In genomic region chr1:29315262-29315661, GRCh38 we compare ENCODE assay signal across 16 cellular contexts.
DNase-seq lines count a peak whose midpoint lies in the region; TF ChIP-seq lines count a peak whose summit lies in the region.
"Had no signal": no experiment of that assay in that cellular context is flagged by ENCODE, and none has a peak within 500 bp of the region (broad histone marks: within the 10 kb centered on the region; RNA-seq: fewer than 3 reads in every experiment).

No MANE protein-coding gene starts in this region.

- no peak for TF ChIP-seq EP300 in transverse colon (IDR thresholded peaks at IDR 0.05; ENCODE audit: low read depth)

- H3K4me3 Mint-ChIP-seq in neural crest cell: no peak overlapping the region
- H3K4me3 Mint-ChIP-seq: CD4-positive, CD25-positive, alpha-beta regulatory T cell; CD8-positive, alpha-beta memory T cell; GM23338 had no signal

- H3K36me3 Mint-ChIP-seq in neural crest cell (ENCODE audit: low read depth): no peaks in the 10 kb centered on the region
- H3K36me3 Mint-ChIP-seq: CD4-positive, CD25-positive, alpha-beta regulatory T cell; CD8-positive, alpha-beta memory T cell had no signal

- intact Hi-C loops in posterior vena cava (cut with DNase I) (no loop called here), breast epithelium (cut with DNase I; ENCODE audit: low total_unique reads) (no loop called here), transverse colon (cut with DNase I; ENCODE audit: low total_unique reads) (no loop called here)

- in situ Hi-C loops in transverse colon (cut with MboI; ENCODE audit: low pct_ligation_motif_present in 1 of 4, low pct_unique_long_range_greater_than_20kb in 1 of 4, low sequenced_read_pairs in 3 of 4): no loop called here

- TF ChIP-seq POLR2A in breast epithelium (IDR thresholded peaks at IDR 0.05) (no peak), transverse colon (IDR thresholded peaks at IDR 0.05) (no peak)

- TF ChIP-seq CTCF in neural crest cell (conservative IDR thresholded peaks at IDR 0.05) (no peak), breast epithelium (IDR thresholded peaks at IDR 0.05) (no peak), transverse colon (IDR thresholded peaks at IDR 0.05) (no peak)

- H3K36me3 ChIP-seq in breast epithelium (peaks cover 19% of the 10 kb centered on the region), transverse colon (no peaks in the 10 kb centered on the region)
- H3K36me3 ChIP-seq: BE2C had no signal

- peaks cover 5% of the 10 kb centered on the region for H3K4me1 Mint-ChIP-seq in neural crest cell
- H3K4me1 Mint-ChIP-seq: CD8-positive, alpha-beta memory T cell had no signal

- no peaks in the 10 kb centered on the region for H3K27me3 Mint-ChIP-seq in neural crest cell (ENCODE audit: low read depth)
- H3K27me3 Mint-ChIP-seq: CD4-positive, CD25-positive, alpha-beta regulatory T cell had no signal

- no peaks in the 10 kb centered on the region for H3K9me3 ChIP-seq in breast epithelium
- H3K9me3 ChIP-seq in transverse colon: no peaks in the 10 kb centered on the region
- H3K9me3 ChIP-seq: BE2C had no signal

- WGBS in transverse colon (ENCODE audit: low coverage in 1 of 2), 2 donors: 94% methylated on average over 3 to 14 of the region's 15 CpGs

- H3K27me3 ChIP-seq in breast epithelium (no peaks in the 10 kb centered on the region), transverse colon (no peaks in the 10 kb centered on the region)
- H3K27me3 ChIP-seq: BE2C had no signal

- H3K4me1 ChIP-seq in breast epithelium (no peaks in the 10 kb centered on the region), transverse colon (no peaks in the 10 kb centered on the region)
- H3K4me1 ChIP-seq: BE2C had no signal

- DNase-seq in islet precursor cell: peak; percentile 49
- DNase-seq in neural crest cell (ENCODE audit: low read depth, low spot score): no peak
- peak; percentile 64 for DNase-seq in posterior vena cava (ENCODE audit: low spot score)
- no peak for DNase-seq in breast epithelium (ENCODE audit: low spot score in 2 of 2)
- DNase-seq in transverse colon: no peak
- no peak for DNase-seq in stimulated activated CD8-positive, alpha-beta memory T cell treated with anti-CD3 and anti-CD28 coated beads, Interleukin-4, amount 100 ng/mL, for 48 hours
- DNase-seq: ACHN; BE2C; C1 segment of cervical spinal cord; CD4-positive, CD25-positive, alpha-beta regulatory T cell; CD8-positive, alpha-beta memory T cell; COR-L47; DMS 273 treated with DMSO at 0.1 percent for 48 hours; DMS53; HCEC 1CT had no signal

- no peaks in the 10 kb centered on the region for H3K9me3 Mint-ChIP-seq in neural crest cell
- H3K9me3 Mint-ChIP-seq: CD4-positive, CD25-positive, alpha-beta regulatory T cell; CD8-positive, alpha-beta memory T cell; GM23338 had no signal

- H3K4me3 ChIP-seq in breast epithelium (no peak overlapping the region), transverse colon (no peak overlapping the region)
- H3K4me3 ChIP-seq: GM23338 had no signal

- peak overlapping the region; percentile 37 for H3K27ac Mint-ChIP-seq in neural crest cell (ENCODE audit: unreplicated experiment)
- H3K27ac Mint-ChIP-seq: CD4-positive, CD25-positive, alpha-beta regulatory T cell; GM23338 had no signal

- H3K27ac ChIP-seq in breast epithelium (no peak overlapping the region), transverse colon (no peak overlapping the region)

Comparison
In these comparisons a context has a peak if more than half of its experiments do, and no peak if none do; other contexts are left out.
1. DNase-seq: peak in islet precursor cell (single experiment) and posterior vena cava (single experiment); none in neural crest cell (single experiment), breast epithelium (0 of 2), transverse colon (single experiment) and stimulated activated CD8-positive, alpha-beta memory T cell treated with anti-CD3 and anti-CD28 coated beads, Interleukin-4, amount 100 ng/mL, for 48 hours (single experiment).